13 cellular contexts compared by ENCODE assay signal in genomic region chr9:98533132-98533531, GRCh38.
"Had no signal": no experiment of that assay in that cellular context is flagged by ENCODE, and none has a peak within 500 bp of the region (broad histone marks: within the 10 kb centered on the region; RNA-seq: fewer than 3 reads in every experiment).

No MANE protein-coding gene starts in this region.

- H3K4me3 ChIP-seq: heart left ventricle, left lung, ovary, sigmoid colon, suprapubic skin, upper lobe of left lung had no signal

- H3K36me3 ChIP-seq: heart left ventricle, left lung, ovary, sigmoid colon, suprapubic skin, upper lobe of left lung had no signal

- H3K4me1 ChIP-seq: heart left ventricle, left lung, sigmoid colon, suprapubic skin, upper lobe of left lung had no signal

- H3K27ac ChIP-seq: heart left ventricle, left lung, ovary, sigmoid colon, suprapubic skin, upper lobe of left lung had no signal

- ATAC-seq: activated T-helper 17 cell treated with anti-CD3 and anti-CD28 coated beads, Interleukin-2, amount 50 U/mL, for 72 hours; heart left ventricle; left lung had no signal

- H3K27me3 ChIP-seq: left lung, ovary, sigmoid colon, suprapubic skin, upper lobe of left lung had no signal

- H3K9me3 ChIP-seq: heart left ventricle, left lung, sigmoid colon, suprapubic skin, upper lobe of left lung had no signal

- DNase-seq: activated B cell treated with CpG ODN at 0.5 μM for 24 hours; activated CD4-positive, alpha-beta T cell treated with anti-CD3 and anti-CD28 coated beads, Interleukin-2, amount 10 ng/mL, durations not matched to agents 7 days and 5 days; activated naive CD4-positive, alpha-beta T cell treated with anti-CD3 and anti-CD28 coated beads for 36 hours; activated T-cell treated with anti-CD3 and anti-CD28 coated beads for 4 hours; heart left ventricle; left lung; ovary; sigmoid colon; stimulated activated CD4-positive, alpha-beta T cell treated with anti-CD3 and anti-CD28 coated beads, Interleukin-2, amount 100 ng/mL, for 24 hours; stimulated activated naive CD4-positive, alpha-beta T cell; upper lobe of left lung had no signal
